Comparison of ENCODE assay signal across 8 cellular contexts in genomic region chr2:190319557-190320498, GRCh38. TPM values are rescaled to one million over a fixed set of nuclear protein-coding genes. Genes with fewer than 3 reads are reported as not detected.
DNase-seq lines count a peak whose midpoint lies in the region; ATAC-seq, FAIRE-seq and TF ChIP-seq lines count a peak whose summit lies in the region.

Gene HIBCH (minus strand): TSS chr2:190319826. CDS start chr2:190319750, 76 bp downstream.

- DNase-seq in AG10803 (ENCODE audit: low read depth) (peak; percentile 99), NCI-H446 (lab: John Stamatoyannopoulos, UW) (peak; percentile 95 to 98), chondrocyte (ENCODE audit: low spot score) (peak; percentile 99), kidney (peak; percentile 99)
- peak; percentile 74 for DNase-seq in activated CD4-positive, alpha-beta T cell treated with anti-CD3 and anti-CD28 coated beads for 1 hour
- peak; percentile 86 to 89 for DNase-seq in stimulated activated CD4-positive, alpha-beta T cell treated with anti-CD3 and anti-CD28 coated beads, Interleukin-15, amount 100 ng/mL, for 48 hours (ENCODE audit: low read depth in 2 of 2)

- peaks cover 46% of the 10 kb centered on the region for H3K4me1 Mint-ChIP-seq in chondrocyte (ENCODE audit: low read depth)

- no peaks in the 10 kb centered on the region for H3K9me3 Mint-ChIP-seq in chondrocyte (ENCODE audit: low read depth)

- peak within 1 kb of the TSS; percentile 90 to 93 for H3K9ac ChIP-seq in kidney (ENCODE audit: low read length in 2 of 2)

- peak within 1 kb of the TSS; percentile 92 to 98 for H3K27ac ChIP-seq in kidney (ENCODE audit: low read depth in 2 of 2, low read length in 2 of 2)

- no peaks in the 10 kb centered on the region for H3K9me3 ChIP-seq in kidney (ENCODE audit: control insufficient read depth in 1 of 2, low read length in 2 of 2)

- H3K4me1 ChIP-seq in kidney (ENCODE audit: control insufficient read depth in 1 of 2, insufficient read depth in 1 of 2, low read depth in 1 of 2, low read length in 2 of 2): peaks cover 9 to 13% of the 10 kb centered on the region in 2 donors

- peak within 1 kb of the TSS; percentile 95 for H3K27ac Mint-ChIP-seq in chondrocyte (ENCODE audit: unreplicated experiment)

- H3K36me3 Mint-ChIP-seq in chondrocyte (ENCODE audit: low read depth): no peaks in the 10 kb centered on the region

- TF ChIP-seq CTCF in AG10803 (conservative IDR thresholded peaks at IDR 0.05; ENCODE audit: low read length) (peak; percentile 95), chondrocyte (IDR thresholded peaks at IDR 0.05) (peak; percentile 91), kidney (IDR thresholded peaks at IDR 0.05; ENCODE audit: borderline replicate concordance, extremely low read depth, insufficient read depth) (peak; percentile 73)

- H3K27me3 Mint-ChIP-seq in chondrocyte (ENCODE audit: low read depth): no peaks in the 10 kb centered on the region

- peak; percentile 99 for FAIRE-seq in kidney (lab: Jason Lieb, UNC)

- intact Hi-C loops in kidney (cut with DNase I): loop anchor here (5.0 kb wide), 1 partner anchor 162 kb away; no protein-coding TSS in a partner anchor

- peak within 1 kb of the TSS; percentile 73 for H3K4me3 ChIP-seq in AG10803 (ENCODE audit: low read length)
- peak within 1 kb of the TSS; percentile 94 to 96 for H3K4me3 ChIP-seq in kidney (ENCODE audit: low read length in 2 of 2)

- H3K36me3 ChIP-seq in kidney (ENCODE audit: control insufficient read depth in 1 of 2, insufficient read depth in 2 of 2, low read length in 2 of 2): no peaks in the 10 kb centered on the region

- ATAC-seq in GM19023 (IDR thresholded peaks at IDR 0.05; ENCODE audit: unreplicated experiment) (peak; percentile 95), HG03342 (IDR thresholded peaks at IDR 0.05; ENCODE audit: unreplicated experiment) (peak; percentile 94)

- peak within 1 kb of the TSS; percentile 96 for H3K4me3 Mint-ChIP-seq in chondrocyte (ENCODE audit: unreplicated experiment)

RNA-seq across cellular contexts. Expression of gene HIBCH, which starts in this region (rescaled TPM):
- 19.1 to 32.4 TPM (median 20.7 TPM) in 3 replicates for total RNA-seq in chondrocyte
- total RNA-seq in kidney: 35.7 TPM
- 115 TPM for polyA plus RNA-seq in kidney (ENCODE audit: insufficient read depth, low read depth, low replicate concordance)

Comparison
In these comparisons a context has a peak if more than half of its experiments do, and no peak if none do; other contexts are left out.
1. Peak in every context shown above with its lines: DNase-seq, ATAC-seq, H3K4me3 ChIP-seq and H3K27ac ChIP-seq.